In genomic region chr3:31522152-31522551, GRCh38 we compare ENCODE assay signal across 10 cellular contexts. TPM values are rescaled to one million over a fixed set of nuclear protein-coding genes. Genes with fewer than 3 reads are reported as not detected.
DNase-seq lines count a peak whose midpoint lies in the region; ATAC-seq, FAIRE-seq and TF ChIP-seq lines count a peak whose summit lies in the region.
"Had no signal": no experiment of that assay in that cellular context is flagged by ENCODE, and none has a peak within 500 bp of the region (broad histone marks: within the 10 kb centered on the region; RNA-seq: fewer than 3 reads in every experiment).

No MANE protein-coding gene starts in this region.

- H3K79me2 ChIP-seq in MM.1S (ENCODE audit: low read length): no peaks in the 10 kb centered on the region

- peak; percentile 46 for DNase-seq in CD1c-positive myeloid dendritic cell (ENCODE audit: extremely low spot score)
- DNase-seq in GM19239 (ENCODE audit: insufficient read length, low spot score): no peak
- DNase-seq in MM.1S: no peak
- no peak for DNase-seq in activated naive CD8-positive, alpha-beta T cell treated with anti-CD3 and anti-CD28 coated beads, Interleukin-2, amount 50 U/mL, for 24 hours
- no peak for DNase-seq in activated T-helper 2 cell treated with anti-CD3 and anti-CD28 coated beads, Interferon-gamma antibody, Interleukin-2, Interleukin-4, amounts not matched to agents 10 μg/mL and 5 μg/mL and 100 μg/mL, durations not matched to agents 14 hours and 24 hours and 36 hours (ENCODE audit: low spot score)
- no peak for DNase-seq in DMS153 (lab: John Stamatoyannopoulos, UW)
- no peak for DNase-seq in HT-29 (ENCODE audit: low spot score)
- no peak for DNase-seq in NCI-H226
- DNase-seq: cerebellar nuclear complex had no signal

- H2AFZ ChIP-seq in MM.1S (ENCODE audit: low read length): peak overlapping the region; percentile 24; the same call in 1 of the 2 replicates

- H3K27ac ChIP-seq in MM.1S (ENCODE audit: low read length): no peak overlapping the region
- H3K27ac ChIP-seq: SJSA1 had no signal

- peak; percentile 84 for ATAC-seq in activated naive CD8-positive, alpha-beta T cell treated with anti-CD3 and anti-CD28 coated beads, Interleukin-2, amount 50 U/mL, for 24 hours

- H3K27me3 Mint-ChIP-seq in activated naive CD8-positive, alpha-beta T cell treated with anti-CD3 and anti-CD28 coated beads, Interleukin-2, amount 50 U/mL, for 24 hours: no peaks in the 10 kb centered on the region
- peaks cover 2% of the 10 kb centered on the region for H3K27me3 Mint-ChIP-seq in activated T-helper 2 cell treated with anti-CD3 and anti-CD28 coated beads, Interferon-gamma antibody, Interleukin-2, Interleukin-4, amounts not matched to agents 10 μg/mL and 5 μg/mL and 100 μg/mL, durations not matched to agents 14 hours and 24 hours and 36 hours (ENCODE audit: low read depth)

- peak; percentile 53 for FAIRE-seq in GM19239 (lab: Jason Lieb, UNC)

- H4K20me1 ChIP-seq in MM.1S (ENCODE audit: insufficient read depth, low read length): no peaks in the 10 kb centered on the region

- H3K9ac ChIP-seq in MM.1S (ENCODE audit: low read length): no peak overlapping the region

- no peaks in the 10 kb centered on the region for H3K9me3 Mint-ChIP-seq in activated naive CD8-positive, alpha-beta T cell treated with anti-CD3 and anti-CD28 coated beads, Interleukin-2, amount 50 U/mL, for 24 hours
- peaks cover 3% of the 10 kb centered on the region for H3K9me3 Mint-ChIP-seq in activated T-helper 2 cell treated with anti-CD3 and anti-CD28 coated beads, Interferon-gamma antibody, Interleukin-2, Interleukin-4, amounts not matched to agents 10 μg/mL and 5 μg/mL and 100 μg/mL, durations not matched to agents 14 hours and 24 hours and 36 hours

- no peaks in the 10 kb centered on the region for H3K9me2 ChIP-seq in MM.1S (replicated peaks; ENCODE audit: insufficient read depth, low read length)

- H3K27ac Mint-ChIP-seq in activated naive CD8-positive, alpha-beta T cell treated with anti-CD3 and anti-CD28 coated beads, Interleukin-2, amount 50 U/mL, for 24 hours: no peak overlapping the region
- H3K27ac Mint-ChIP-seq in activated T-helper 2 cell treated with anti-CD3 and anti-CD28 coated beads, Interferon-gamma antibody, Interleukin-2, Interleukin-4, amounts not matched to agents 10 μg/mL and 5 μg/mL and 100 μg/mL, durations not matched to agents 14 hours and 24 hours and 36 hours: no peak overlapping the region

- no peak overlapping the region for H3K4me2 ChIP-seq in MM.1S (ENCODE audit: low read depth, low read length)

- no peaks in the 10 kb centered on the region for H3K36me3 Mint-ChIP-seq in activated naive CD8-positive, alpha-beta T cell treated with anti-CD3 and anti-CD28 coated beads, Interleukin-2, amount 50 U/mL, for 24 hours (ENCODE audit: low read depth)
- H3K36me3 Mint-ChIP-seq in activated T-helper 2 cell treated with anti-CD3 and anti-CD28 coated beads, Interferon-gamma antibody, Interleukin-2, Interleukin-4, amounts not matched to agents 10 μg/mL and 5 μg/mL and 100 μg/mL, durations not matched to agents 14 hours and 24 hours and 36 hours (ENCODE audit: low read depth): no peaks in the 10 kb centered on the region

- no peaks in the 10 kb centered on the region for H3K27me3 ChIP-seq in MM.1S (replicated peaks; ENCODE audit: insufficient read depth, low read length)
- H3K27me3 ChIP-seq: SJSA1 had no signal

- H3K9me3 ChIP-seq in MM.1S (replicated peaks; ENCODE audit: insufficient read depth, low read length): no peaks in the 10 kb centered on the region
- H3K9me3 ChIP-seq: SJSA1 had no signal

- H3F3A ChIP-seq in MM.1S (ENCODE audit: insufficient read depth, low read length): no peaks in the 10 kb centered on the region

- peaks cover 20% of the 10 kb centered on the region for H3K4me1 Mint-ChIP-seq in activated naive CD8-positive, alpha-beta T cell treated with anti-CD3 and anti-CD28 coated beads, Interleukin-2, amount 50 U/mL, for 24 hours
- peaks cover 11% of the 10 kb centered on the region for H3K4me1 Mint-ChIP-seq in activated T-helper 2 cell treated with anti-CD3 and anti-CD28 coated beads, Interferon-gamma antibody, Interleukin-2, Interleukin-4, amounts not matched to agents 10 μg/mL and 5 μg/mL and 100 μg/mL, durations not matched to agents 14 hours and 24 hours and 36 hours (ENCODE audit: low read depth)

- H3K4me1 ChIP-seq in MM.1S (ENCODE audit: low read length): peaks cover 6% of the 10 kb centered on the region; the same call in 1 of the 2 replicates
- H3K4me1 ChIP-seq: SJSA1 had no signal

- H3K36me3 ChIP-seq in MM.1S (replicated peaks; ENCODE audit: insufficient read depth, low read length): no peaks in the 10 kb centered on the region
- H3K36me3 ChIP-seq: SJSA1 had no signal

- intact Hi-C loops in activated T-helper 2 cell treated with anti-CD3 and anti-CD28 coated beads, Interferon-gamma antibody, Interleukin-2, Interleukin-4, amounts not matched to agents 10 μg/mL and 5 μg/mL and 100 μg/mL, durations not matched to agents 14 hours and 24 hours and 36 hours (cut with micrococcal nuclease): no loop called here

- no peak overlapping the region for H3K4me3 ChIP-seq in MM.1S (ENCODE audit: low read length)
- H3K4me3 ChIP-seq: SJSA1 had no signal

- TF ChIP-seq CTCF in MM.1S (IDR thresholded peaks at IDR 0.05; ENCODE audit: low read length): no peak

- no peak overlapping the region for H3K4me3 Mint-ChIP-seq in activated naive CD8-positive, alpha-beta T cell treated with anti-CD3 and anti-CD28 coated beads, Interleukin-2, amount 50 U/mL, for 24 hours
- no peak overlapping the region for H3K4me3 Mint-ChIP-seq in activated T-helper 2 cell treated with anti-CD3 and anti-CD28 coated beads, Interferon-gamma antibody, Interleukin-2, Interleukin-4, amounts not matched to agents 10 μg/mL and 5 μg/mL and 100 μg/mL, durations not matched to agents 14 hours and 24 hours and 36 hours (ENCODE audit: low read depth)

RNA-seq across cellular contexts. Expression of gene STT3B, which starts 10.6 kb away (rescaled TPM):
- total RNA-seq in activated T-helper 2 cell treated with anti-CD3 and anti-CD28 coated beads, Interferon-gamma antibody, Interleukin-2, Interleukin-4, amounts not matched to agents 10 μg/mL and 5 μg/mL and 100 μg/mL, durations not matched to agents 14 hours and 24 hours and 36 hours: 106 and 114 TPM in 2 replicates
- total RNA-seq in HT-29 (2014; rRNA removed; shearing (Covaris generic)): 75.0 and 86.5 TPM in 2 replicates
